In the genomic region with DNA sequence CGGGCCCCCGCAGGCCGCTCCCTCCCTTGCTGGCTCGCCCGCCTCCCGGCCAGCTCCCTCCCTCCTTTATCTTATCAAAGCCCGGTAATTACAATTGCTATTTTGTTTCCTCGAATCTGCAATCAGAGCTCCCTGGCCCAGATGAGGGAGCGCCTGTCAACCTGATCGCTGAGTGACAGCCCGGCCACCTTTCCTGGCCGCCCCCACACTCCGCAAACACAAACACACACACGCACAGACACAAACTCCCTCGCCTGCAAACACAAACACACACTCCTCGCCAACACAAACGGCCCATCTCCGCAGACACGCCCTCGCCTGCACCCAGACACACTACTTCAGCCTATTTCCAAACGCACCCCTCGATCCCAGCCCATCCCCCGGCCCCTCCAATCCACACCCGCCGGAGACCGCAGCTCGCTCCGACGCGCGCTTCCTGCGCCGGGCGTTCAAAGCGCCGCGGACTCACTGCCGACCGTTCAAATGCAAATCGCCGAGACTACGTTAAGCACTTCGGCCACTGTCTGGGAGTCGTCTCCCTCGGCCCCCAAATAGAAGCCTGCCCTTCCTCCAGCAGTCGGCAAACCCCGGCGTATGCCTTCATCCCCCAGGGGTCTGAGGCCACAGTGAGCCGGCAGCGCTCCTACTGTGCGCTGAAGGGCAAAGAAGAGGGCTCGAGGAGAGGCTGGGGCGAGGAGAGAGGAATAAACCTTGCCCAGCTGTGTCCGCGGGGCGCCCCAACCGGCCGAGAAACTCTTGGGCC, we compare ENCODE assay signal across 8 cellular contexts. TPM values are rescaled to one million over a fixed set of nuclear protein-coding genes. Genes with fewer than 3 reads are reported as not detected.
DNase-seq lines count a peak whose midpoint lies in the region; ATAC-seq, FAIRE-seq and TF ChIP-seq lines count a peak whose summit lies in the region.

No MANE protein-coding gene starts in this region.

- H2BK5ac ChIP-seq in H1 (ENCODE audit: low read depth, low read length), result peak overlapping the region; percentile 75; the same call in 1 of the 2 replicates

- no peaks in the 10 kb centered on the region for H3K9me3 Mint-ChIP-seq in Calu3 (ENCODE audit: low read depth, unreplicated experiment)

- H2BK120ac ChIP-seq in H1 (replicated peaks; ENCODE audit: low read depth, low read length), result no peak overlapping the region

- peaks cover 33% of the 10 kb centered on the region for H3K36me3 Mint-ChIP-seq in Calu3 (ENCODE audit: insufficient read depth, unreplicated experiment)

- no TSS peak for BruUV-seq in Calu3 (replicated peaks; lab: Mats Ljungman, UMichigan)

- H3K36me3 ChIP-seq in NT2/D1 (ENCODE audit: insufficient read depth, insufficient read length, low read length) (peaks cover 24% of the 10 kb centered on the region), H1 (ENCODE audit: control insufficient read depth in 2 of 4, insufficient read depth in 4 of 4, low read length in 3 of 4) (no peaks in the 10 kb centered on the region; a peak in 1 of 8 replicates), mucosa of stomach (ENCODE audit: control insufficient read depth, insufficient read depth, low read length) (no peaks in the 10 kb centered on the region)

- ATAC-seq in GM21367 (IDR thresholded peaks at IDR 0.05; ENCODE audit: unreplicated experiment), result no peak

- no peak overlapping the region for H3K56ac ChIP-seq in H1 (replicated peaks; ENCODE audit: insufficient read length, low read depth, low read length)

- peaks cover 15 to 29% of the 10 kb centered on the region in 2 experiments for H4K20me1 ChIP-seq in H1 (replicated peaks in 1 of 2; ENCODE audit: control insufficient read depth in 1 of 2, insufficient read depth in 2 of 2, low read length in 2 of 2)

- peak; percentile 14 for DNase-seq in Calu3
- DNase-seq in NT2/D1 (ENCODE audit: low read depth, low spot score), result peak; percentile 70
- peak in 1 of 2 experiments; percentile 82 for DNase-seq in H1 (ENCODE audit: low read depth in 1 of 2, low spot score in 2 of 2)
- no peak for DNase-seq in HuH-7.5 (ENCODE audit: low spot score)
- DNase-seq in H4 (ENCODE audit: low spot score), result no peak
- no peak for DNase-seq in GM03348 (ENCODE audit: low spot score)

- H3K4me3 ChIP-seq in NT2/D1 (ENCODE audit: insufficient read length, low read depth), result peak overlapping the region; percentile 19
- peak overlapping the region; percentile 28 to 60 (median 46) for H3K4me3 ChIP-seq in H1 (ENCODE audit: extremely low read depth in 1 of 4, insufficient read depth in 2 of 4, low read depth in 3 of 4, low read length in 4 of 4)
- H3K4me3 ChIP-seq in mucosa of stomach (ENCODE audit: low read length), result peak overlapping the region; percentile 67

- H3K79me2 ChIP-seq in H1 (ENCODE audit: control insufficient read depth in 1 of 2, insufficient read depth in 2 of 2, low read length in 2 of 2), result peaks cover 0 to 8% of the 10 kb centered on the region in 2 experiments; a peak in 1 of 4 replicates

- TF ChIP-seq POLR2A in H1 (IDR thresholded peaks at IDR 0.05; ENCODE audit: control extremely low read depth in 1 of 2, low read depth in 2 of 2, low read length in 2 of 2), result no peak

- intact Hi-C loops in Calu3 (cut with micrococcal nuclease; ENCODE audit: unreplicated experiment), result no loop called here

- H3K4me3 Mint-ChIP-seq in Calu3 (ENCODE audit: low read depth, unreplicated experiment), result peak overlapping the region; percentile 68

- H3K4ac ChIP-seq in H1 (replicated peaks; ENCODE audit: insufficient read length, low read depth, low read length), result no peak overlapping the region

- H3K4me2 ChIP-seq in H1 (ENCODE audit: insufficient read depth in 1 of 2, low read depth in 2 of 2, low read length in 2 of 2), result peak overlapping the region; percentile 91 to 95

- H2BK15ac ChIP-seq in H1 (ENCODE audit: low read length), result no peak overlapping the region

- 0 out of 2 replicates have a peak overlapping the region, but pooled peaks have one; percentile 18 for H2BK20ac ChIP-seq in H1 (ENCODE audit: low read length)

- peak overlapping the region; percentile 16 for H3K9ac ChIP-seq in NT2/D1 (ENCODE audit: insufficient read length, low read depth)
- no peak overlapping the region for H3K9ac ChIP-seq in H1 (replicated peaks in 1 of 4; ENCODE audit: extremely low read depth in 1 of 4, low read depth in 3 of 4, low read length in 3 of 4)
- H3K9ac ChIP-seq in mucosa of stomach (ENCODE audit: low read length), result peak overlapping the region; percentile 48

- CTCF ChIA-PET in Calu3 (lab: Charles Lee) (interaction anchor here (0.5 to 1.4 kb wide), 2 partner anchors 176 to 565 kb away, joined by 7 to 9 read pairs; no protein-coding TSS in a partner anchor), H1 (lab: Charles Lee; ENCODE audit: partially characterized antibody) (interaction anchor here (0.7 to 9.8 kb wide), 12 partner anchors 10 to 621 kb away, joined by 3 to 246 read pairs (median 3); no protein-coding TSS in a partner anchor)

- no peak overlapping the region for H3K14ac ChIP-seq in H1 (ENCODE audit: insufficient read length)

- H3K23me2 ChIP-seq in H1 (ENCODE audit: low read depth, low read length), result peaks cover 34% of the 10 kb centered on the region

- H3K4me1 Mint-ChIP-seq in Calu3 (ENCODE audit: low read depth, unreplicated experiment), result peaks cover 32% of the 10 kb centered on the region

- peaks cover 40% of the 10 kb centered on the region for H3K27me3 ChIP-seq in NT2/D1 (ENCODE audit: insufficient read depth, insufficient read length)
- peaks cover 39 to 56% (median 49%) of the 10 kb centered on the region in 4 experiments for H3K27me3 ChIP-seq in H1 (replicated peaks in 1 of 4; ENCODE audit: control insufficient read depth in 3 of 4, extremely low read depth in 1 of 4, insufficient read depth in 3 of 4, low read length in 3 of 4)
- H3K27me3 ChIP-seq in mucosa of stomach (ENCODE audit: control insufficient read depth, insufficient read depth, low read length), result peaks cover 43% of the 10 kb centered on the region

- TF ChIP-seq RAD21 in H1 (IDR thresholded peaks at IDR 0.05 in 1 of 2, conservative IDR thresholded peaks at IDR 0.05 in 1 of 2; ENCODE audit: low read depth in 2 of 2, low read length in 2 of 2), result peak in 1 of 2 experiments; percentile 8; a peak in 1 of 4 replicates

- no peak overlapping the region for H4K5ac ChIP-seq in H1 (ENCODE audit: insufficient read length, low read depth, low read length)

- no peak overlapping the region for H3K27ac Mint-ChIP-seq in Calu3 (ENCODE audit: unreplicated experiment)

- no peak for TF ChIP-seq EP300 in H1 (IDR thresholded peaks at IDR 0.05; ENCODE audit: borderline replicate concordance in 1 of 2, low read depth in 2 of 2, low read length in 2 of 2)

- no peak overlapping the region for H3K23ac ChIP-seq in H1 (ENCODE audit: insufficient read length)

- no peak for FAIRE-seq in H1 (lab: Jason Lieb, UNC)

- H2AFZ ChIP-seq in H1 (ENCODE audit: low read length), result no peak overlapping the region

- POLR2A ChIA-PET in H1 (lab: Charles Lee; ENCODE audit: partially characterized antibody), result interaction anchor here (0.5 to 9.1 kb wide), 6 partner anchors 26 to 341 kb away, joined by 3 to 66 read pairs (median 3); a partner anchor contains a TSS

- peak overlapping the region; percentile 68; the same call in 1 of the 2 replicates for H2BK12ac ChIP-seq in H1 (ENCODE audit: low read depth, low read length)

- TF ChIP-seq CTCF in Calu3 (IDR thresholded peaks at IDR 0.05; ENCODE audit: unreplicated experiment), result no peak
- no peak for TF ChIP-seq CTCF in H1 (IDR thresholded peaks at IDR 0.05; ENCODE audit: control extremely low read depth in 1 of 3, insufficient read depth in 1 of 3, low read depth in 1 of 3, low read length in 3 of 3)

- peak overlapping the region; percentile 83 for H4K91ac ChIP-seq in H1 (replicated peaks; ENCODE audit: insufficient read length, low read length)

- peaks cover 20% of the 10 kb centered on the region for H3K4me1 ChIP-seq in NT2/D1 (ENCODE audit: insufficient read depth, insufficient read length)
- peaks cover 12 to 49% (median 28%) of the 10 kb centered on the region in 4 experiments for H3K4me1 ChIP-seq in H1 (replicated peaks in 1 of 4; ENCODE audit: control insufficient read depth in 3 of 4, insufficient read depth in 4 of 4, low read length in 3 of 4)
- peaks cover 63% of the 10 kb centered on the region for H3K4me1 ChIP-seq in mucosa of stomach (ENCODE audit: control insufficient read depth, insufficient read depth, low read length)

- peaks cover 8% of the 10 kb centered on the region; the same call in 1 of the 2 replicates for H3K9me3 ChIP-seq in NT2/D1 (ENCODE audit: insufficient read depth, low read length)
- H3K9me3 ChIP-seq in H1 (ENCODE audit: insufficient read depth in 2 of 2, low read depth in 1 of 2, low read length in 1 of 2), result no peaks in the 10 kb centered on the region
- H3K9me3 ChIP-seq in mucosa of stomach (ENCODE audit: control insufficient read depth, low read length), result no peaks in the 10 kb centered on the region

- H3K18ac ChIP-seq in H1 (ENCODE audit: extremely low read depth, low read length), result peak overlapping the region; percentile 95

- H4K8ac ChIP-seq in H1 (ENCODE audit: extremely low read depth, insufficient read depth, low read length), result peak overlapping the region; percentile 81; the same call in 1 of the 2 replicates

- H2AK5ac ChIP-seq in H1 (ENCODE audit: low read depth, low read length), result no peak overlapping the region

- H3K79me1 ChIP-seq in H1 (ENCODE audit: low read depth, low read length), result peaks cover 7% of the 10 kb centered on the region

- WGBS in H1 (ENCODE audit: extremely low coverage in 1 of 2, insufficient coverage in 1 of 2, insufficient read length in 1 of 2, insufficient replicate concordance in 2 of 2, low coverage in 1 of 2, low lambda C conversion rate in 2 of 2, missing lambda C conversion rate in 1 of 2), 2 experiments, result 1% methylated on average over 52 of the region's 58 CpGs; no CpG with 5 or more reads in 1 of the 2 experiments

- H3K27me3 Mint-ChIP-seq in Calu3 (ENCODE audit: unreplicated experiment), result peaks cover 46% of the 10 kb centered on the region

- no peak overlapping the region for H3K27ac ChIP-seq in H1 (ENCODE audit: low read depth, low read length)

RNA-seq across cellular contexts. Expression of a gene that starts 3.0 kb away (rescaled TPM):
- not detected in 2 replicates for total RNA-seq in Calu3 (2022)
- total RNA-seq in H1 (2021; fragmentation: NEBNext Ultra II Directional; extraction: Animal tissue kit (Norgen Biotek cat#: 25700)), result 3.9 and 4.1 TPM in 2 replicates
- 1.1 and 1.7 TPM in 2 replicates for polyA plus RNA-seq in H1 (2011; rRNA removed)
- 1.5 TPM for polyA plus RNA-seq in H1 (2011; cell fraction: cytosol; rRNA removed)
- 2.1 TPM for polyA plus RNA-seq in H1 (2011; cell fraction: nucleus; rRNA removed)
- polyA plus RNA-seq in H1 (2012, experiment 1 of 2), result 1.0 to 2.0 TPM (median 1.2 TPM) in 4 replicates
- polyA plus RNA-seq in H1 (2012, experiment 2 of 2), result 0.62 TPM
- 2.9 TPM for polyA plus RNA-seq in H1 (2013, experiment 1 of 2)
- 3.8 TPM for polyA plus RNA-seq in H1 (2013, experiment 2 of 2)
- polyA minus RNA-seq in H1 (2011; rRNA and poly(A)+ RNA removed), result 0.98 and 1.4 TPM in 2 replicates
- polyA minus RNA-seq in H1 (2011; cell fraction: cytosol; rRNA and poly(A)+ RNA removed), result not detected
- polyA minus RNA-seq in H1 (2011; cell fraction: nucleus; rRNA and poly(A)+ RNA removed), result 1.4 TPM
- not detected in 2 replicates for total RNA-seq in H4 (2014; rRNA removed; shearing (Covaris generic))

RNA-seq across cellular contexts. Expression of a gene that starts 4.3 kb away (rescaled TPM):
- total RNA-seq in Calu3 (2022), result 51.1 and 51.5 TPM in 2 replicates
- 175 and 177 TPM in 2 replicates for total RNA-seq in H1 (2021; fragmentation: NEBNext Ultra II Directional; extraction: Animal tissue kit (Norgen Biotek cat#: 25700))
- 127 and 218 TPM in 2 replicates for polyA plus RNA-seq in H1 (2011; rRNA removed)
- polyA plus RNA-seq in H1 (2011; cell fraction: cytosol; rRNA removed), result 212 TPM
- polyA plus RNA-seq in H1 (2011; cell fraction: nucleus; rRNA removed), result 161 TPM
- polyA plus RNA-seq in H1 (2012, experiment 1 of 2), result 128 to 179 TPM (median 167 TPM) in 4 replicates
- polyA plus RNA-seq in H1 (2012, experiment 2 of 2), result 207 TPM
- polyA plus RNA-seq in H1 (2013, experiment 1 of 2), result 148 TPM
- 152 TPM for polyA plus RNA-seq in H1 (2013, experiment 2 of 2)
- 65.5 and 89.5 TPM in 2 replicates for polyA minus RNA-seq in H1 (2011; rRNA and poly(A)+ RNA removed)
- polyA minus RNA-seq in H1 (2011; cell fraction: cytosol; rRNA and poly(A)+ RNA removed), result 40.7 TPM
- 29.7 TPM for polyA minus RNA-seq in H1 (2011; cell fraction: nucleus; rRNA and poly(A)+ RNA removed)
- total RNA-seq in H4 (2014; rRNA removed; shearing (Covaris generic)), result 98.0 and 99.4 TPM in 2 replicates

RNA-seq across cellular contexts. Expression of a gene that starts 39.3 kb away (rescaled TPM):
- 59.0 and 63.3 TPM in 2 replicates for total RNA-seq in Calu3 (2022)
- total RNA-seq in H1 (2021; fragmentation: NEBNext Ultra II Directional; extraction: Animal tissue kit (Norgen Biotek cat#: 25700)), result 104 and 107 TPM in 2 replicates
- 18.5 and 31.2 TPM in 2 replicates for polyA plus RNA-seq in H1 (2011; rRNA removed)
- polyA plus RNA-seq in H1 (2011; cell fraction: cytosol; rRNA removed), result 52.9 TPM
- 24.2 TPM for polyA plus RNA-seq in H1 (2011; cell fraction: nucleus; rRNA removed)
- polyA plus RNA-seq in H1 (2012, experiment 1 of 2), result 61.6 to 114 TPM (median 70.9 TPM) in 4 replicates
- 5.0 TPM for polyA plus RNA-seq in H1 (2012, experiment 2 of 2)
- 47.3 TPM for polyA plus RNA-seq in H1 (2013, experiment 1 of 2)
- 43.2 TPM for polyA plus RNA-seq in H1 (2013, experiment 2 of 2)
- polyA minus RNA-seq in H1 (2011; rRNA and poly(A)+ RNA removed), result 74.1 and 83.4 TPM in 2 replicates
- 56.7 TPM for polyA minus RNA-seq in H1 (2011; cell fraction: cytosol; rRNA and poly(A)+ RNA removed)
- polyA minus RNA-seq in H1 (2011; cell fraction: nucleus; rRNA and poly(A)+ RNA removed), result 59.1 TPM
- total RNA-seq in H4 (2014; rRNA removed; shearing (Covaris generic)), result 42.8 and 45.3 TPM in 2 replicates

Comparison
In these comparisons a context has a peak if more than half of its experiments do, and no peak if none do; other contexts are left out.
1. DNase-seq: peak in Calu3 (single experiment) and NT2/D1 (single experiment); none in HuH-7.5 (single experiment), H4 (single experiment) and GM03348 (single experiment).
2. H3K9ac ChIP-seq: peak in NT2/D1 (single experiment) and mucosa of stomach (single experiment); none in H1 (0 of 4).
3. Peak in every context shown above with its lines, with median percentiles within 50 percentile points of each other: H3K4me3 ChIP-seq.